1 cellular context compared by ENCODE assay signal in the genomic region with DNA sequence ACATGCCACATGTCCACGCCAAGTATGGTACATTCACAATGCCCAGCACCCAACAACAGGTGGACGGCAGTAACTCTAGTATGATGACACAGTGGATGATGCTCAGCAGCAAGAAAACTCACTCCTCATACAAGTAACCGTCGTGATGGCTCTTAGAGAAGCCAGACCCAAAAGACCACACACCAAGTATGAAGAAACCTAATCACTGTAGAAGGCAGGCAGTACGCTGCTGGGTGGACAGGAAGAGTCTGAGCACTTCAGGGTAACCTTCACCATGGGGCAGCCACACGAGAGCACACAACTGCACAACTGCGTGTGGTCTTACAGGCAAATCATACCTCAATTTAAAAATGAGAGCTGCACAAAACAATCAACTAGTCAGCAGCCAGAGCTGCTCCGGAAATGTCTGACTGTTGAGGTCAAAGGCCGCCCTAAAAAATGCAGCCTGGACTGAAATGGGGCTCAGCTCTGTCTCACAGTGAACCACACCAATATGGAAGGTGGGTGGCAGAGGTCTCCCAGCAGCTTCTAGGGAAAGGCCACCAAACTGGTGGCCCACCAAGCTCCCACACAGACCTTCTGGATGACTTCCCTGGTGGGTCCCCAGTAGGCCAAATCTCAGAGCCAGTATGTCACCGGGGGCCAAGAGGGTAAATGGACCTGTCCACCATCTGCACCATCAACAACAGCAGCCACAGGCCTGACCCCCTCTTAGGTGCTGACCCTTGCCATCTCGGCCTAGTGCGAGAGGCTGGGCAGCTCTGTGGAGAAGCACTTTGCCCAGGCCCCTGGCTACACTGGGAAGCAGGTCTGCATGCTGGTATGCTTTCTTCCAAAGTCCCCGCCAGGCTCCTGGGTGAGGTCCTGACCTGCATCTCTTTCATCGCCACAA.
TF ChIP-seq lines count a peak whose summit lies in the region.

No MANE protein-coding gene starts in this region.

TF ChIP-seq in WTC11, 78 proteins besides CTCF, POLR2A, EP300 and RAD21 (continued from another document):
- TF ChIP-seq, protein P1, sequence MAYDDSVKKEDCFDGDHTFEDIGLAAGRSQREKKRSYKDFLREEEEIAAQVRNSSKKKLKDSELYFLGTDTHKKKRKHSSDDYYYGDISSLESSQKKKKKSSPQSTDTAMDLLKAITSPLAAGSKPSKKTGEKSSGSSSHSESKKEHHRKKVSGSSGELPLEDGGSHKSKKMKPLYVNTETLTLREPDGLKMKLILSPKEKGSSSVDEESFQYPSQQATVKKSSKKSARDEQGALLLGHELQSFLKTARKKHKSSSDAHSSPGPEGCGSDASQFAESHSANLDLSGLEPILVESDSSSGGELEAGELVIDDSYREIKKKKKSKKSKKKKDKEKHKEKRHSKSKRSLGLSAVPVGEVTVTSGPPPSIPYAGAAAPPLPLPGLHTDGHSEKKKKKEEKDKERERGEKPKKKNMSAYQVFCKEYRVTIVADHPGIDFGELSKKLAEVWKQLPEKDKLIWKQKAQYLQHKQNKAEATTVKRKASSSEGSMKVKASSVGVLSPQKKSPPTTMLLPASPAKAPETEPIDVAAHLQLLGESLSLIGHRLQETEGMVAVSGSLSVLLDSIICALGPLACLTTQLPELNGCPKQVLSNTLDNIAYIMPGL (CRISPR knock-in tag; IDR thresholded peaks at IDR 0.05) = no peak
